22 cellular contexts compared by ENCODE assay signal in genomic region chr5:172760933-172761332, GRCh38. TPM values are rescaled to one million over a fixed set of nuclear protein-coding genes. Genes with fewer than 3 reads are reported as not detected.
DNase-seq lines count a peak whose midpoint lies in the region; ATAC-seq and TF ChIP-seq lines count a peak whose summit lies in the region.
"Had no signal": no experiment of that assay in that cellular context is flagged by ENCODE, and none has a peak within 500 bp of the region (broad histone marks: within the 10 kb centered on the region; RNA-seq: fewer than 3 reads in every experiment).

No MANE protein-coding gene starts in this region.

- H3K27me3 ChIP-seq in CD4-positive, alpha-beta memory T cell (ENCODE audit: insufficient read depth, low read length) = no peaks in the 10 kb centered on the region
- no peaks in the 10 kb centered on the region for H3K27me3 ChIP-seq in naive thymus-derived CD4-positive, alpha-beta T cell (ENCODE audit: control insufficient read depth in 2 of 2, insufficient read depth in 2 of 2, low read length in 2 of 2)
- H3K27me3 ChIP-seq: BLaER1 treated with 17β-estradiol and CSF1 and Interleukin-3, amounts not matched to agents 10 nM and 100 nM had no signal

- POLR2A ChIA-PET in CD4-positive, alpha-beta memory T cell (lab: Charles Lee; ENCODE audit: partially characterized antibody) = interaction anchor here (0.6 to 6.4 kb wide), 4 partner anchors 10 to 223 kb away, joined by 3 to 56 read pairs (median 7); partner anchors contain the start of genes ATP6V0E1 and DUSP1
- POLR2A ChIA-PET in naive thymus-derived CD4-positive, alpha-beta T cell (lab: Charles Lee) = interaction anchor here (0.6 to 2.7 kb wide), 3 partner anchors 10 to 214 kb away, joined by 3 to 15 read pairs (median 4); partner anchors contain the start of gene DUSP1

- H3K27ac ChIP-seq in CD4-positive, alpha-beta memory T cell (ENCODE audit: low read depth, low read length) = no peak overlapping the region
- no peak overlapping the region for H3K27ac ChIP-seq in naive thymus-derived CD4-positive, alpha-beta T cell (ENCODE audit: low read depth, low read length)
- H3K27ac ChIP-seq: BLaER1 treated with 17β-estradiol and CSF1 and Interleukin-3, amounts not matched to agents 10 nM and 100 nM had no signal

- H3K4me3 Mint-ChIP-seq in CD4-positive, alpha-beta memory T cell = no peak overlapping the region
- no peak overlapping the region for H3K4me3 Mint-ChIP-seq in activated T-helper 17 cell treated with anti-CD3 and anti-CD28 coated beads, Interleukin-2, amount 50 U/mL, for 72 hours
- no peak overlapping the region for H3K4me3 Mint-ChIP-seq in naive thymus-derived CD4-positive, alpha-beta T cell
- no peak overlapping the region for H3K4me3 Mint-ChIP-seq in type B pancreatic cell
- H3K4me3 Mint-ChIP-seq: HFFc6 had no signal

- H3K4me1 Mint-ChIP-seq in CD4-positive, alpha-beta memory T cell = peaks cover 18 to 31% (median 23%) of the 10 kb centered on the region in 4 donors
- peaks cover 24% of the 10 kb centered on the region for H3K4me1 Mint-ChIP-seq in activated T-helper 17 cell treated with anti-CD3 and anti-CD28 coated beads, Interleukin-2, amount 50 U/mL, for 72 hours
- peaks cover 8 to 23% (median 16%) of the 10 kb centered on the region in 7 donors for H3K4me1 Mint-ChIP-seq in naive thymus-derived CD4-positive, alpha-beta T cell
- H3K4me1 Mint-ChIP-seq in type B pancreatic cell (ENCODE audit: unreplicated experiment) = peaks cover 30% of the 10 kb centered on the region

- H3K36me3 ChIP-seq in CD4-positive, alpha-beta memory T cell (ENCODE audit: insufficient read depth, low read length) = no peaks in the 10 kb centered on the region
- no peaks in the 10 kb centered on the region for H3K36me3 ChIP-seq in naive thymus-derived CD4-positive, alpha-beta T cell (ENCODE audit: control insufficient read depth in 2 of 3, insufficient read depth in 3 of 3, low read length in 3 of 3)
- H3K36me3 ChIP-seq: BLaER1 treated with 17β-estradiol and CSF1 and Interleukin-3, amounts not matched to agents 10 nM and 100 nM had no signal

- H3K4me3 ChIP-seq in CD4-positive, alpha-beta memory T cell (ENCODE audit: low read length in 2 of 2) = no peak overlapping the region
- H3K4me3 ChIP-seq in naive thymus-derived CD4-positive, alpha-beta T cell (ENCODE audit: low read length) = no peak overlapping the region
- H3K4me3 ChIP-seq: BLaER1 treated with 17β-estradiol and CSF1 and Interleukin-3, amounts not matched to agents 10 nM and 100 nM; GM12878 had no signal

- no peak for ATAC-seq in activated T-helper 17 cell treated with anti-CD3 and anti-CD28 coated beads, Interleukin-2, amount 50 U/mL, for 72 hours (replicated peaks)
- no peak for ATAC-seq in naive thymus-derived CD4-positive, alpha-beta T cell
- ATAC-seq in HG03097 (IDR thresholded peaks at IDR 0.05; ENCODE audit: low FRiP score, unreplicated experiment) (no peak), GM21723 (IDR thresholded peaks at IDR 0.05; ENCODE audit: unreplicated experiment) (no peak)
- ATAC-seq: GM12878, Panc1, SK-N-SH treated with all-trans-retinoic acid at 6 μM for 48 hours had no signal

- peaks cover 17% of the 10 kb centered on the region for H3K4me1 ChIP-seq in CD4-positive, alpha-beta memory T cell (ENCODE audit: insufficient read depth, low read length)
- H3K4me1 ChIP-seq in naive thymus-derived CD4-positive, alpha-beta T cell (ENCODE audit: control insufficient read depth in 2 of 2, insufficient read depth in 2 of 2, low read length in 2 of 2) = peaks cover 12 to 13% of the 10 kb centered on the region in 2 donors

- no peaks in the 10 kb centered on the region for H3K9me3 ChIP-seq in CD4-positive, alpha-beta memory T cell (ENCODE audit: control insufficient read depth in 1 of 2, low read length in 2 of 2)
- H3K9me3 ChIP-seq in naive thymus-derived CD4-positive, alpha-beta T cell (ENCODE audit: control insufficient read depth in 2 of 3, low read length in 3 of 3) = no peaks in the 10 kb centered on the region

- CTCF ChIA-PET in CD4-positive, alpha-beta memory T cell (lab: Charles Lee; ENCODE audit: partially characterized antibody) = interaction anchor here (0.7 to 1.6 kb wide), 7 partner anchors 11 to 758 kb away, joined by 3 to 7 read pairs (median 3); no protein-coding TSS in a partner anchor
- CTCF ChIA-PET in naive thymus-derived CD4-positive, alpha-beta T cell (lab: Charles Lee) = interaction anchor here (0.7 to 1.0 kb wide), 2 partner anchors 9 to 36 kb away, joined by 3 read pairs; no protein-coding TSS in a partner anchor

- H3K9me3 Mint-ChIP-seq in CD4-positive, alpha-beta memory T cell = peaks cover 0 to 21% (median 11%) of the 10 kb centered on the region in 8 donors
- peaks cover 7% of the 10 kb centered on the region for H3K9me3 Mint-ChIP-seq in activated T-helper 17 cell treated with anti-CD3 and anti-CD28 coated beads, Interleukin-2, amount 50 U/mL, for 72 hours
- peaks cover 0 to 21% (median 6%) of the 10 kb centered on the region in 11 donors for H3K9me3 Mint-ChIP-seq in naive thymus-derived CD4-positive, alpha-beta T cell
- H3K9me3 Mint-ChIP-seq in type B pancreatic cell = peaks cover 9% of the 10 kb centered on the region

- TF ChIP-seq CTCF in type B pancreatic cell (conservative IDR thresholded peaks at IDR 0.05) = no peak

- DNase-seq in CD4-positive, alpha-beta memory T cell = no peak
- no peak for DNase-seq in naive thymus-derived CD4-positive, alpha-beta T cell
- DNase-seq in type B pancreatic cell (ENCODE audit: extremely low spot score, unreplicated experiment) = no peak
- no peak for DNase-seq in activated T-cell treated with anti-CD3 and anti-CD28 coated beads, Interleukin-2, amount 50 U/mL, for 1 hour
- DNase-seq: DMS79 treated with DMSO at 0.1 percent for 48 hours; H7; HFFc6; KG1; NCI-H1105 treated with DMSO at 0.1 percent for 48 hours; NCI-H2029 treated with DMSO at 0.1 percent for 48 hours; NCI-H226; NCI-H510A treated with DMSO at 0.1 percent for 48 hours; NCI-H748 treated with DMSO at 0.1 percent for 48 hours; NK-92 treated with Interleukin-12 subunit alpha and Interleukin-12 subunit beta, amount 100 ng/mL, for 24 hours; SIG-M5 had no signal

- peaks cover 0 to 1% of the 10 kb centered on the region in 2 donors for H3K27me3 Mint-ChIP-seq in CD4-positive, alpha-beta memory T cell
- no peaks in the 10 kb centered on the region for H3K27me3 Mint-ChIP-seq in activated T-helper 17 cell treated with anti-CD3 and anti-CD28 coated beads, Interleukin-2, amount 50 U/mL, for 72 hours
- peaks cover 0 to 21% (median 0%) of the 10 kb centered on the region in 5 donors for H3K27me3 Mint-ChIP-seq in naive thymus-derived CD4-positive, alpha-beta T cell
- peaks cover 4% of the 10 kb centered on the region for H3K27me3 Mint-ChIP-seq in type B pancreatic cell

- intact Hi-C loops in CD4-positive, alpha-beta memory T cell (cut with micrococcal nuclease) = no loop called here
- intact Hi-C loops in naive thymus-derived CD4-positive, alpha-beta T cell (cut with micrococcal nuclease) = no loop called here

- peak overlapping the region in 5 of 7 donors; percentile 9 to 65 (median 54) for H3K27ac Mint-ChIP-seq in CD4-positive, alpha-beta memory T cell
- H3K27ac Mint-ChIP-seq in activated T-helper 17 cell treated with anti-CD3 and anti-CD28 coated beads, Interleukin-2, amount 50 U/mL, for 72 hours = peak overlapping the region; percentile 10
- peak overlapping the region in 7 of 9 donors; percentile 16 to 73 (median 49) for H3K27ac Mint-ChIP-seq in naive thymus-derived CD4-positive, alpha-beta T cell
- peak overlapping the region; percentile 25 for H3K27ac Mint-ChIP-seq in type B pancreatic cell
- H3K27ac Mint-ChIP-seq: HFFc6 had no signal

- H3K36me3 Mint-ChIP-seq in CD4-positive, alpha-beta memory T cell = peaks cover 4 to 5% of the 10 kb centered on the region in 2 donors
- H3K36me3 Mint-ChIP-seq in activated T-helper 17 cell treated with anti-CD3 and anti-CD28 coated beads, Interleukin-2, amount 50 U/mL, for 72 hours (ENCODE audit: low read depth) = no peaks in the 10 kb centered on the region
- H3K36me3 Mint-ChIP-seq in naive thymus-derived CD4-positive, alpha-beta T cell = peaks cover 0 to 14% (median 4%) of the 10 kb centered on the region in 5 donors
- no peaks in the 10 kb centered on the region for H3K36me3 Mint-ChIP-seq in type B pancreatic cell

RNA-seq across cellular contexts. Expression of gene DUSP1, which starts 10.1 kb away (rescaled TPM):
- total RNA-seq in CD4-positive, alpha-beta memory T cell = 10 to 100 TPM; 18.0 to 18.8 TPM
- polyA plus RNA-seq in CD4-positive, alpha-beta memory T cell = 100 to 1,000 TPM; 297 to 879 TPM
- 10 to 100 TPM; 18.3 to 24.6 TPM for total RNA-seq in activated T-helper 17 cell treated with anti-CD3 and anti-CD28 coated beads, Interleukin-2, amount 50 U/mL, for 72 hours
- 1,000 to 10,000 TPM in 2 of 5 experiments, 10 to 100 TPM in 2, 1 to 10 TPM in 1; 5.4 to 2,522 (median 40.7) TPM for total RNA-seq in naive thymus-derived CD4-positive, alpha-beta T cell
- 10 to 100 TPM; 53.5 to 81.3 TPM for polyA plus RNA-seq in naive thymus-derived CD4-positive, alpha-beta T cell
- 50.9 and 163 TPM in 2 replicates for total RNA-seq in type B pancreatic cell (ENCODE audit: low replicate concordance)
